In the genomic region with DNA sequence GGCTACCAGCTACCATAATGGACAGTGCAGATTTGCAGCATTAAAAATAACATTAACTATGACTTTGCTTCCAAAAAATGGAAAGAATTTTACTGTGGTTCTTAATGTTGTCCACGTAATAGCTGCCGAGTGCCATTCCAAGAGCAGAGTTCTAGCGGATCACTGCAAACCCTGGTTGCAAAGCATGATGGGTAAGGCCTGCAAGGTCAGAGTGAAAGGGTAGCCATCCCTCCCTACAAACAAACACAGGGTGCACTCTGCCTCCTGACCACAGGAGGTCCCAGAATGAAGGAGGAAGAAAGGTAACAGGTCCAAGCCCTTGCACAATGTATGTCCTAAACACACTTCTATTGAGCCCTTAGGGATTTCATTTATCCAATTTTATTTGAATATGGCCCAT, we compare ENCODE assay signal across 12 cellular contexts.
DNase-seq lines count a peak whose midpoint lies in the region; ATAC-seq and TF ChIP-seq lines count a peak whose summit lies in the region.
"Had no signal": no experiment of that assay in that cellular context is flagged by ENCODE, and none has a peak within 500 bp of the region (broad histone marks: within the 10 kb centered on the region; RNA-seq: fewer than 3 reads in every experiment).

No MANE protein-coding gene starts in this region.

- H3K27ac ChIP-seq in Karpas-422 (ENCODE audit: low read length): no peak overlapping the region
- no peak overlapping the region for H3K27ac ChIP-seq in brain microvascular endothelial cell
- H3K27ac ChIP-seq: upper lobe of right lung had no signal

- TF ChIP-seq CTCF in brain microvascular endothelial cell (IDR thresholded peaks at IDR 0.05; ENCODE audit: low read depth, low read length, missing control alignments) (peak; percentile 30), mucosa of descending colon (IDR thresholded peaks at IDR 0.05) (no peak)

- in situ Hi-C loops in brain microvascular endothelial cell (cut with HindIII; ENCODE audit: low pct_ligation_motif_present, low sequenced_read_pairs): no loop called here

- ATAC-seq in mucosa of descending colon (peak; percentile 59), GM18867 (IDR thresholded peaks at IDR 0.05; ENCODE audit: unreplicated experiment) (no peak)
- ATAC-seq: upper lobe of right lung had no signal

- intact Hi-C loops in mucosa of descending colon (cut with DNase I, micrococcal nuclease): no loop called here

- DNase-seq in EH (ENCODE audit: low read depth): peak; percentile 91
- DNase-seq in Karpas-422: peak; percentile 49
- DNase-seq in brain microvascular endothelial cell: peak; percentile 78
- no peak for DNase-seq in mucosa of descending colon
- DNase-seq in NCI-H526 treated with DMSO at 0.1 percent for 48 hours (lab: John Stamatoyannopoulos, UW): no peak
- DNase-seq in ureter (ENCODE audit: low spot score): no peak
- DNase-seq in HPDE6-E6E7 (ENCODE audit: extremely low spot score): no peak
- DNase-seq: KG1; NK-92 treated with Interleukin-12 subunit alpha and Interleukin-12 subunit beta, amount 100 ng/mL, for 24 hours; occipital lobe; upper lobe of right lung had no signal

- H3K79me2 ChIP-seq in Karpas-422 (ENCODE audit: low read length): no peaks in the 10 kb centered on the region

- H3K4me1 ChIP-seq in Karpas-422 (ENCODE audit: low read length) (no peaks in the 10 kb centered on the region), mucosa of descending colon (ENCODE audit: low read depth) (no peaks in the 10 kb centered on the region)
- H3K4me1 ChIP-seq: upper lobe of right lung had no signal

- H3K27me3 ChIP-seq in Karpas-422 (ENCODE audit: low read length) (no peaks in the 10 kb centered on the region), brain microvascular endothelial cell (replicated peaks) (no peaks in the 10 kb centered on the region)
- H3K27me3 ChIP-seq: upper lobe of right lung had no signal

- no peak overlapping the region for H2AFZ ChIP-seq in Karpas-422 (ENCODE audit: low read length)

- H3K4me2 ChIP-seq in Karpas-422 (ENCODE audit: low read depth, low read length, poor library complexity, severe bottlenecking): no peak overlapping the region

- no peak overlapping the region for H3K4me3 ChIP-seq in Karpas-422 (ENCODE audit: low read length)
- H3K4me3 ChIP-seq in brain microvascular endothelial cell (ENCODE audit: low read depth, low read length): no peak overlapping the region
- no peak overlapping the region for H3K4me3 ChIP-seq in mucosa of descending colon
- H3K4me3 ChIP-seq: upper lobe of right lung had no signal

- H3K36me3 ChIP-seq in Karpas-422 (ENCODE audit: insufficient read depth, low read length) (no peaks in the 10 kb centered on the region), brain microvascular endothelial cell (replicated peaks) (peaks cover 1% of the 10 kb centered on the region), mucosa of descending colon (ENCODE audit: low read depth) (no peaks in the 10 kb centered on the region)
- H3K36me3 ChIP-seq: upper lobe of right lung had no signal

- H3K9me2 ChIP-seq in Karpas-422 (replicated peaks; ENCODE audit: insufficient read depth, low read length): no peaks in the 10 kb centered on the region

- no peaks in the 10 kb centered on the region for H3K9me3 ChIP-seq in Karpas-422 (ENCODE audit: low read length)
- H3K9me3 ChIP-seq in mucosa of descending colon: no peaks in the 10 kb centered on the region
- H3K9me3 ChIP-seq: upper lobe of right lung had no signal

- H4K20me1 ChIP-seq in Karpas-422 (ENCODE audit: insufficient read depth, low read depth, low read length): no peaks in the 10 kb centered on the region; the same call in 1 of the 2 replicates

- no peak overlapping the region for H3K9ac ChIP-seq in Karpas-422 (ENCODE audit: low read length)

Comparison
In these comparisons a context has a peak if more than half of its experiments do, and no peak if none do; other contexts are left out.
1. DNase-seq: peak in EH (single experiment), Karpas-422 (single experiment) and brain microvascular endothelial cell (single experiment); none in mucosa of descending colon (0 of 3), NCI-H526 treated with DMSO at 0.1 percent for 48 hours (single experiment), ureter (single experiment) and HPDE6-E6E7 (single experiment).